In the genomic region with DNA sequence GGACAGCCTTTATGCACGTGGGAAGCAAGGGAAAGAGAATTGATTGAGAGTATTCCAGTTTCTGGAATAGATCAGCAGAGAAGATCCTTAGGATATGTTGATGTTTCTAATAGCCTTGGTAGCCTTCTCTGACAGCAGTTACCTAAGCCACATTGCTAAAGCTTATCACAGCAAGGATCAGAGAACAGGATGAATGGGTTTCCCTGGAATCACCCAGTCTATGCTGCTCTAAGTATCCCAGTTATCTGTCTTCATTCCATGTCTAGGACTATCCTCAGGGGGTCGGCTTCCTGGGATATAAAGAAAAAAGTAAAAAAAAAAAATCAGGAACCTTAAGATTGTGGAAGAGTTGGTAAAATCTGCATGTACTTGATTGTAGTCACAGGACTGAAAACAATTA, we compare ENCODE assay signal across 27 cellular contexts.
DNase-seq lines count a peak whose midpoint lies in the region; ATAC-seq, FAIRE-seq and TF ChIP-seq lines count a peak whose summit lies in the region.
"Had no signal": no experiment of that assay in that cellular context is flagged by ENCODE, and none has a peak within 500 bp of the region (broad histone marks: within the 10 kb centered on the region; RNA-seq: fewer than 3 reads in every experiment).

No MANE protein-coding gene starts in this region.

- H3K36me3 ChIP-seq in small intestine (ENCODE audit: control insufficient read depth in 2 of 2, insufficient read depth in 2 of 2, low read length in 2 of 2) = no peaks in the 10 kb centered on the region
- H3K36me3 ChIP-seq: HAP-1, MG63, SJSA1 had no signal

- H3K4me1 Mint-ChIP-seq in HFFc6 (ENCODE audit: low read depth) (peaks cover 63% of the 10 kb centered on the region), T-helper 17 cell (peaks cover 23% of the 10 kb centered on the region)
- peaks cover 13% of the 10 kb centered on the region for H3K4me1 Mint-ChIP-seq in T-helper 2 cell treated with Interferon-gamma antibody and Interleukin-4, amounts not matched to agents 5 μg/mL and 100 μg/mL, for 36 hours (ENCODE audit: low read depth)

- H3K9me3 ChIP-seq in T-helper 17 cell (ENCODE audit: control insufficient read depth, low read length, poor library complexity, severe bottlenecking) (no peaks in the 10 kb centered on the region), small intestine (ENCODE audit: control insufficient read depth, low read depth) (no peaks in the 10 kb centered on the region)
- H3K9me3 ChIP-seq: MG63, SJSA1 had no signal

- H3K4me3 Mint-ChIP-seq in HFFc6 = no peak overlapping the region
- peak overlapping the region; percentile 76 for H3K4me3 Mint-ChIP-seq in T-helper 17 cell
- no peak overlapping the region for H3K4me3 Mint-ChIP-seq in T-helper 2 cell treated with Interferon-gamma antibody and Interleukin-4, amounts not matched to agents 5 μg/mL and 100 μg/mL, for 36 hours

- FAIRE-seq in small intestine (lab: Jason Lieb, UNC) = no peak

- no peak overlapping the region for H3K27ac ChIP-seq in small intestine (ENCODE audit: low read depth in 1 of 2, low read length in 1 of 2)
- H3K27ac ChIP-seq: PC-9, SJSA1 had no signal

- no peaks in the 10 kb centered on the region for H3K27me3 ChIP-seq in small intestine (ENCODE audit: control insufficient read depth in 2 of 2, insufficient read depth in 2 of 2, low read length in 2 of 2)
- H3K27me3 ChIP-seq: MG63, SJSA1 had no signal

- DNase-seq in HFFc6 (no peak), T-helper 17 cell (no peak), islet precursor cell (peak; percentile 61), GDM1 (lab: John Stamatoyannopoulos, UW) (no peak), small intestine (no peak)
- DNase-seq in T-helper 2 cell treated with Interferon-gamma antibody and Interleukin-4, amounts not matched to agents 5 μg/mL and 100 μg/mL, for 36 hours (ENCODE audit: low spot score) = no peak
- DNase-seq: C1 segment of cervical spinal cord; CD4-positive, alpha-beta memory T cell; COR-L47; DMS79; GOT3; IMR-90; KG1; MG63; NCI-H1105 treated with DMSO at 0.1 percent for 48 hours; NCI-H146; NCI-H1930; NCI-H2107; NCI-H446; NCI-H524 treated with DMSO at 0.1 percent for 48 hours; NCI-H774; NK-92 treated with Interleukin-12 subunit alpha and Interleukin-12 subunit beta, amount 100 ng/mL, for 24 hours; PC-9; Right ventricle myocardium superior had no signal

- 68 to 76% (median 73%) methylated on average over 2 of the region's 2 CpGs for WGBS in small intestine, 3 donors

- no peaks in the 10 kb centered on the region for H3K9me3 Mint-ChIP-seq in HFFc6
- no peaks in the 10 kb centered on the region for H3K9me3 Mint-ChIP-seq in T-helper 2 cell treated with Interferon-gamma antibody and Interleukin-4, amounts not matched to agents 5 μg/mL and 100 μg/mL, for 36 hours
- H3K9me3 Mint-ChIP-seq: CD4-positive, alpha-beta memory T cell had no signal

- TF ChIP-seq CTCF in HFFc6 (IDR thresholded peaks at IDR 0.05) = no peak

- ATAC-seq in T-helper 17 cell (no peak), HG02852 (IDR thresholded peaks at IDR 0.05; ENCODE audit: unreplicated experiment) (no peak)

- no peaks in the 10 kb centered on the region for H3K4me1 ChIP-seq in small intestine (ENCODE audit: control insufficient read depth in 2 of 2, insufficient read depth in 1 of 2, low read depth in 1 of 2, low read length in 1 of 2)
- H3K4me1 ChIP-seq: HAP-1 had no signal

- no peak overlapping the region for H3K4me3 ChIP-seq in small intestine (ENCODE audit: low read depth in 1 of 2, low read length in 2 of 2)
- H3K4me3 ChIP-seq: HAP-1, MG63, PC-9, SJSA1 had no signal

- H3K27me3 Mint-ChIP-seq in HFFc6 (ENCODE audit: insufficient read depth) (no peaks in the 10 kb centered on the region), T-helper 17 cell (peaks cover 5% of the 10 kb centered on the region)
- H3K27me3 Mint-ChIP-seq in T-helper 2 cell treated with Interferon-gamma antibody and Interleukin-4, amounts not matched to agents 5 μg/mL and 100 μg/mL, for 36 hours (ENCODE audit: low read depth) = peaks cover 8% of the 10 kb centered on the region

- H3K36me3 Mint-ChIP-seq in HFFc6 (ENCODE audit: low read depth) (peaks cover 10% of the 10 kb centered on the region; the same call in 1 of the 2 replicates), T-helper 17 cell (ENCODE audit: low read depth) (no peaks in the 10 kb centered on the region)
- no peaks in the 10 kb centered on the region for H3K36me3 Mint-ChIP-seq in T-helper 2 cell treated with Interferon-gamma antibody and Interleukin-4, amounts not matched to agents 5 μg/mL and 100 μg/mL, for 36 hours (ENCODE audit: low read depth)
- H3K36me3 Mint-ChIP-seq: CD4-positive, alpha-beta memory T cell had no signal

- H3K27ac Mint-ChIP-seq in HFFc6 (peak overlapping the region; percentile 27), T-helper 17 cell (peak overlapping the region; percentile 57)
- H3K27ac Mint-ChIP-seq in T-helper 2 cell treated with Interferon-gamma antibody and Interleukin-4, amounts not matched to agents 5 μg/mL and 100 μg/mL, for 36 hours = no peak overlapping the region
